In the genomic region with DNA sequence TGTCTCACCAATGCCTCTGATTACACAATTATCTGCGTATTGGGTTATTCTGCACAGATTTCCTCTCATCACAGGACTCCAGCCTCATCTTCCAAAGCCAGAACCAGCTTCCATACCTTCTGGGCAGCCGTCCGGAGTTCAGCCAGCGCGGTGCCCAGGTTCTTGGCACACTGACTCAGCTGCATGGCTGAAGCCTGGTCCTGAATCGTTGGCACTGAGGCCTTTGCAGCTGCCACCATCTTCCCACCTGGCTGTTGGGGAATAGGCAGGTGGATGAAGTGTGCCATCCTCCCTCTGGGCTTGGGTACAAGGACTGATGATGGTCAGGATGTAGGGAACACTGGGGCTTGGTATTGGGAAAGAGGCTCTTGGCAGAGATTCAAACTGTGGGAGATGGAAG, we compare ENCODE assay signal across 21 cellular contexts. TPM values are rescaled to one million over a fixed set of nuclear protein-coding genes. Genes with fewer than 3 reads are reported as not detected.
DNase-seq lines count a peak whose midpoint lies in the region; ATAC-seq, FAIRE-seq and TF ChIP-seq lines count a peak whose summit lies in the region.
"Had no signal": no experiment of that assay in that cellular context is flagged by ENCODE, and none has a peak within 500 bp of the region (broad histone marks: within the 10 kb centered on the region; RNA-seq: fewer than 3 reads in every experiment).

No MANE protein-coding gene starts in this region.

- TF ChIP-seq CTCF in natural killer cell (IDR thresholded peaks at IDR 0.05) = no peak
- no peak for TF ChIP-seq CTCF in endothelial cell (IDR thresholded peaks at IDR 0.05; ENCODE audit: unreplicated experiment)

- H3K36me3 Mint-ChIP-seq in natural killer cell treated with Interleukin-12 subunit alpha and Interleukin-12 subunit beta and Interleukin-15 and Interleukin-18, amount 100 ng/mL, for 72 hours = peaks cover 46% of the 10 kb centered on the region
- peaks cover 14% of the 10 kb centered on the region for H3K36me3 Mint-ChIP-seq in natural killer cell
- H3K36me3 Mint-ChIP-seq in endothelial cell (ENCODE audit: low read depth, unreplicated experiment) = peaks cover 81% of the 10 kb centered on the region

- peak overlapping the region; percentile 31 for H4K8ac ChIP-seq in mesenchymal stem cell (ENCODE audit: low read length)

- H3K9ac ChIP-seq in mesenchymal stem cell (ENCODE audit: low read length) = no peak overlapping the region
- H3K9ac ChIP-seq: KMS-11 had no signal

- H3K4me1 ChIP-seq in mesenchymal stem cell (ENCODE audit: control insufficient read depth, insufficient read depth, low read depth, low read length) = peaks cover 7% of the 10 kb centered on the region

- H2AK5ac ChIP-seq in mesenchymal stem cell (ENCODE audit: low read length, severe bottlenecking) = no peak overlapping the region

- peaks cover 8 to 13% of the 10 kb centered on the region in 2 donors for H3K4me1 Mint-ChIP-seq in natural killer cell treated with Interleukin-12 subunit alpha and Interleukin-12 subunit beta and Interleukin-15 and Interleukin-18, amount 100 ng/mL, for 72 hours (ENCODE audit: low read depth in 2 of 2)
- H3K4me1 Mint-ChIP-seq in natural killer cell = peaks cover 0 to 17% of the 10 kb centered on the region in 2 donors
- H3K4me1 Mint-ChIP-seq in endothelial cell (ENCODE audit: unreplicated experiment) = no peaks in the 10 kb centered on the region

- H3K9me3 Mint-ChIP-seq in natural killer cell treated with Interleukin-12 subunit alpha and Interleukin-12 subunit beta and Interleukin-15 and Interleukin-18, amount 100 ng/mL, for 72 hours = no peaks in the 10 kb centered on the region
- H3K9me3 Mint-ChIP-seq in natural killer cell (no peaks in the 10 kb centered on the region), endothelial cell (ENCODE audit: unreplicated experiment) (no peaks in the 10 kb centered on the region)
- H3K9me3 Mint-ChIP-seq: GM23338 had no signal

- H3K4me3 Mint-ChIP-seq in natural killer cell treated with Interleukin-12 subunit alpha and Interleukin-12 subunit beta and Interleukin-15 and Interleukin-18, amount 100 ng/mL, for 72 hours = no peak overlapping the region
- H3K4me3 Mint-ChIP-seq in natural killer cell = no peak overlapping the region
- H3K4me3 Mint-ChIP-seq in endothelial cell (ENCODE audit: unreplicated experiment) = peak overlapping the region; percentile 65
- H3K4me3 Mint-ChIP-seq: GM23338 had no signal

- H3K4ac ChIP-seq in mesenchymal stem cell (ENCODE audit: low read depth in 1 of 2, low read length in 2 of 2) = no peak overlapping the region

- no peaks in the 10 kb centered on the region for H3K27me3 ChIP-seq in mesenchymal stem cell (ENCODE audit: control insufficient read depth in 1 of 2, insufficient read depth in 1 of 2, low read length in 2 of 2)
- H3K27me3 ChIP-seq: MG63 had no signal

- no peak overlapping the region for H3K4me3 ChIP-seq in mesenchymal stem cell (ENCODE audit: insufficient read depth in 1 of 2, low read depth in 1 of 2, low read length in 2 of 2)
- H3K4me3 ChIP-seq: GM23338, MG63 had no signal

- H3K36me3 ChIP-seq in mesenchymal stem cell (ENCODE audit: control insufficient read depth in 1 of 2, insufficient read depth in 2 of 2, low read depth in 1 of 2, low read length in 2 of 2) = peaks cover 79 to 94% of the 10 kb centered on the region in 2 experiments

- H4K91ac ChIP-seq in mesenchymal stem cell (ENCODE audit: low read length) = no peak overlapping the region

- H3K18ac ChIP-seq in mesenchymal stem cell (ENCODE audit: low read depth in 1 of 2, low read length in 2 of 2) = no peak overlapping the region

- no peaks in the 10 kb centered on the region for H3K27me3 Mint-ChIP-seq in natural killer cell treated with Interleukin-12 subunit alpha and Interleukin-12 subunit beta and Interleukin-15 and Interleukin-18, amount 100 ng/mL, for 72 hours
- H3K27me3 Mint-ChIP-seq in natural killer cell (ENCODE audit: low read depth in 2 of 2) = no peaks in the 10 kb centered on the region
- peaks cover 2% of the 10 kb centered on the region for H3K27me3 Mint-ChIP-seq in endothelial cell (ENCODE audit: unreplicated experiment)

- H3K27ac Mint-ChIP-seq in natural killer cell treated with Interleukin-12 subunit alpha and Interleukin-12 subunit beta and Interleukin-15 and Interleukin-18, amount 100 ng/mL, for 72 hours = peak overlapping the region in 1 of 2 donors; percentile 80
- H3K27ac Mint-ChIP-seq in natural killer cell = peak overlapping the region in 1 of 2 donors; percentile 75
- peak overlapping the region; percentile 9 for H3K27ac Mint-ChIP-seq in endothelial cell (ENCODE audit: unreplicated experiment)

- no peak overlapping the region for H2BK12ac ChIP-seq in mesenchymal stem cell (ENCODE audit: low read length in 2 of 2)

- H2BK120ac ChIP-seq in mesenchymal stem cell (ENCODE audit: low read depth, low read length) = no peak overlapping the region

- H2BK15ac ChIP-seq in mesenchymal stem cell (ENCODE audit: low read depth, poor library complexity, severe bottlenecking) = no peak overlapping the region

- 97% methylated on average over 6 of the region's 6 CpGs for WGBS in mesenchymal stem cell

- intact Hi-C loops in natural killer cell (cut with micrococcal nuclease) (no loop called here), cardiac septum (cut with DNase I) (no loop called here)

- no peak overlapping the region for H2AFZ ChIP-seq in mesenchymal stem cell (ENCODE audit: low read depth, low read length)
- H2AFZ ChIP-seq: GM23338 had no signal

- no peak for FAIRE-seq in urothelium cell line (lab: Jason Lieb, UNC)
- FAIRE-seq: G401.6, GM12892, RCC 7860 had no signal

- H3K4me2 ChIP-seq in mesenchymal stem cell (ENCODE audit: low read length, poor library complexity, severe bottlenecking) = no peak overlapping the region
- H3K4me2 ChIP-seq: GM23338, KMS-11 had no signal

- peak overlapping the region in 1 of 2 experiments; percentile 35 for H3K23ac ChIP-seq in mesenchymal stem cell (ENCODE audit: low read length in 2 of 2)

- no peak overlapping the region for H2BK5ac ChIP-seq in mesenchymal stem cell (ENCODE audit: low read depth, low read length, poor library complexity, severe bottlenecking)

- no peak for ATAC-seq in natural killer cell treated with Interleukin-12 subunit alpha and Interleukin-12 subunit beta and Interleukin-15 and Interleukin-18, amount 100 ng/mL, for 72 hours
- ATAC-seq in natural killer cell (no peak), HG03108 (IDR thresholded peaks at IDR 0.05; ENCODE audit: unreplicated experiment) (no peak)
- ATAC-seq: GM23338 had no signal

- H3K27ac ChIP-seq in mesenchymal stem cell (ENCODE audit: low read length, poor library complexity, severe bottlenecking) = no peak overlapping the region
- H3K27ac ChIP-seq: KMS-11 had no signal

- DNase-seq in natural killer cell treated with Interleukin-12 subunit alpha and Interleukin-12 subunit beta and Interleukin-15 and Interleukin-18, amount 100 ng/mL, for 72 hours (ENCODE audit: low spot score) = peak; percentile 5
- DNase-seq in natural killer cell = no peak
- no peak for DNase-seq in endothelial cell (ENCODE audit: low spot score)
- DNase-seq in mesenchymal stem cell = no peak
- DNase-seq in urothelium cell line (ENCODE audit: low spot score) = no peak
- DNase-seq in epidermal melanocyte (ENCODE audit: insufficient read length, low spot score) = no peak
- DNase-seq in cardiac septum (ENCODE audit: low spot score) = no peak
- DNase-seq: AML-193, Calu3, DMS79, MG63, NCI-H1417, NCI-H2029, NCI-H510A, SHP77 treated with DMSO at 0.1 percent for 48 hours had no signal

- H3K14ac ChIP-seq in mesenchymal stem cell (ENCODE audit: low read length in 2 of 2) = no peak overlapping the region

- H3K9me3 ChIP-seq in mesenchymal stem cell (ENCODE audit: control insufficient read depth, low read length) = no peaks in the 10 kb centered on the region
- H3K9me3 ChIP-seq: MG63 had no signal

- peaks cover 56% of the 10 kb centered on the region for H3K79me1 ChIP-seq in mesenchymal stem cell (replicated peaks; ENCODE audit: low read length, poor library complexity, severe bottlenecking)

RNA-seq across cellular contexts. Expression of a gene that starts 17.9 kb away (rescaled TPM):
- total RNA-seq in natural killer cell treated with Interleukin-12 subunit alpha and Interleukin-12 subunit beta and Interleukin-15 and Interleukin-18, amount 100 ng/mL, for 72 hours = 100 to 1,000 TPM; 490 to 539 TPM
- 100 to 1,000 TPM; 509 to 552 (median 528) TPM for total RNA-seq in natural killer cell
- 370 TPM for total RNA-seq in endothelial cell (ENCODE audit: unreplicated experiment)
- 98.6 TPM for polyA plus RNA-seq in mesenchymal stem cell (2013, experiment 1 of 2)
- polyA plus RNA-seq in mesenchymal stem cell (2013, experiment 2 of 2) = 91.6 TPM
- total RNA-seq in cardiac septum = 291 TPM

RNA-seq across cellular contexts. Expression of a gene that starts 18.3 kb away (rescaled TPM):
- total RNA-seq in natural killer cell treated with Interleukin-12 subunit alpha and Interleukin-12 subunit beta and Interleukin-15 and Interleukin-18, amount 100 ng/mL, for 72 hours = 10 to 100 TPM; 29.4 to 35.7 TPM
- total RNA-seq in natural killer cell = 10 to 100 TPM; 15.7 to 19.7 (median 18.8) TPM
- total RNA-seq in endothelial cell (ENCODE audit: unreplicated experiment) = 29.2 TPM
- polyA plus RNA-seq in mesenchymal stem cell (2013, experiment 1 of 2) = 45.6 TPM
- polyA plus RNA-seq in mesenchymal stem cell (2013, experiment 2 of 2) = 45.1 TPM
- total RNA-seq in cardiac septum = 25.0 TPM

RNA-seq across cellular contexts. Expression of a gene that starts 24.4 kb away (rescaled TPM):
- total RNA-seq in natural killer cell treated with Interleukin-12 subunit alpha and Interleukin-12 subunit beta and Interleukin-15 and Interleukin-18, amount 100 ng/mL, for 72 hours = 1 to 10 TPM; 1.4 to 5.9 TPM
- total RNA-seq in natural killer cell = 10 to 100 TPM; 20.9 to 23.8 (median 22.9) TPM
- total RNA-seq in endothelial cell (ENCODE audit: unreplicated experiment) = 173 TPM
- polyA plus RNA-seq in mesenchymal stem cell (2013, experiment 1 of 2) = 890 TPM
- polyA plus RNA-seq in mesenchymal stem cell (2013, experiment 2 of 2) = 890 TPM
- 690 TPM for total RNA-seq in cardiac septum

RNA-seq across cellular contexts. Expression of a gene that starts 34.9 kb away (rescaled TPM):
- 10 to 100 TPM; 68.4 to 81.4 TPM for total RNA-seq in natural killer cell treated with Interleukin-12 subunit alpha and Interleukin-12 subunit beta and Interleukin-15 and Interleukin-18, amount 100 ng/mL, for 72 hours
- total RNA-seq in natural killer cell (100 to 1,000 TPM in 2 of 3 donors, 10 to 100 TPM in 1; 76.4 to 118 (median 101) TPM), endothelial cell (ENCODE audit: unreplicated experiment) (200 TPM), cardiac septum (98.6 TPM)
- 22.6 TPM for polyA plus RNA-seq in mesenchymal stem cell (2013, experiment 1 of 2)
- polyA plus RNA-seq in mesenchymal stem cell (2013, experiment 2 of 2) = 20.1 TPM

RNA-seq across cellular contexts. Expression of a gene that starts 35.0 kb away (rescaled TPM):
- 10 to 100 TPM; 17.9 to 19.6 TPM for total RNA-seq in natural killer cell treated with Interleukin-12 subunit alpha and Interleukin-12 subunit beta and Interleukin-15 and Interleukin-18, amount 100 ng/mL, for 72 hours
- 10 to 100 TPM; 22.3 to 26.4 (median 23.3) TPM for total RNA-seq in natural killer cell
- total RNA-seq in endothelial cell (ENCODE audit: unreplicated experiment) = 51.4 TPM
- 15.2 TPM for polyA plus RNA-seq in mesenchymal stem cell (2013, experiment 1 of 2)
- 15.1 TPM for polyA plus RNA-seq in mesenchymal stem cell (2013, experiment 2 of 2)
- 40.0 TPM for total RNA-seq in cardiac septum
